8 cellular contexts compared by ENCODE assay signal in genomic region chr5:32537437-32538029, GRCh38. TPM values are rescaled to one million over a fixed set of nuclear protein-coding genes. Genes with fewer than 3 reads are reported as not detected.
DNase-seq lines count a peak whose midpoint lies in the region; ATAC-seq and TF ChIP-seq lines count a peak whose summit lies in the region.
"Not testable (repeated sequence)": the region's sequence is repeated elsewhere in the genome, so short reads cannot be mapped to it uniquely, and the experiment has no call there.

No MANE protein-coding gene starts in this region.

- H3K4me1 Mint-ChIP-seq in activated T-helper 2 cell treated with anti-CD3 and anti-CD28 coated beads, Interferon-gamma antibody, Interleukin-2, Interleukin-4, amounts not matched to agents 10 μg/mL and 5 μg/mL and 100 μg/mL, durations not matched to agents 14 hours and 24 hours and 36 hours (ENCODE audit: low read depth), result peaks cover 77% of the 10 kb centered on the region
- H3K4me1 Mint-ChIP-seq in stimulated activated naive B cell treated with anti-CD40 and anti-IgM and Interleukin-4, amounts not matched to agents 10 μg/mL and 1 μg/mL and 100 μg/mL, for 72 hours, result peaks cover 50 to 74% of the 10 kb centered on the region in 2 donors

- not testable (repeated sequence) for H3K27me3 ChIP-seq in Panc1 (ENCODE audit: control insufficient read depth, insufficient read depth, low read length)

- not testable (repeated sequence) for TF ChIP-seq CTCF in Panc1 (IDR thresholded peaks at IDR 0.05); fibroblast of pulmonary artery (IDR thresholded peaks at IDR 0.05; ENCODE audit: low read length, missing control alignments)

- H3K36me3 Mint-ChIP-seq in activated T-helper 2 cell treated with anti-CD3 and anti-CD28 coated beads, Interferon-gamma antibody, Interleukin-2, Interleukin-4, amounts not matched to agents 10 μg/mL and 5 μg/mL and 100 μg/mL, durations not matched to agents 14 hours and 24 hours and 36 hours (ENCODE audit: low read depth), result peaks cover 33% of the 10 kb centered on the region
- H3K36me3 Mint-ChIP-seq in stimulated activated naive B cell treated with anti-CD40 and anti-IgM and Interleukin-4, amounts not matched to agents 10 μg/mL and 1 μg/mL and 100 μg/mL, for 72 hours, result not testable (repeated sequence)

- H3K27me3 Mint-ChIP-seq in activated T-helper 2 cell treated with anti-CD3 and anti-CD28 coated beads, Interferon-gamma antibody, Interleukin-2, Interleukin-4, amounts not matched to agents 10 μg/mL and 5 μg/mL and 100 μg/mL, durations not matched to agents 14 hours and 24 hours and 36 hours (ENCODE audit: low read depth); stimulated activated naive B cell treated with anti-CD40 and anti-IgM and Interleukin-4, amounts not matched to agents 10 μg/mL and 1 μg/mL and 100 μg/mL, for 72 hours: not testable (repeated sequence)

- DNase-seq in DMS153 treated with DMSO at 0.1 percent for 48 hours (lab: John Stamatoyannopoulos, UW; ENCODE audit: unreplicated experiment) (peak; percentile 5), HT-29 (ENCODE audit: low spot score) (peak; percentile 5), Panc1 (ENCODE audit: low read depth, low spot score) (peak; percentile 42), fibroblast of pulmonary artery (ENCODE audit: low read depth) (peak; percentile 80)
- DNase-seq in activated T-helper 2 cell treated with anti-CD3 and anti-CD28 coated beads, Interferon-gamma antibody, Interleukin-2, Interleukin-4, amounts not matched to agents 10 μg/mL and 5 μg/mL and 100 μg/mL, durations not matched to agents 14 hours and 24 hours and 36 hours (ENCODE audit: low spot score), result peak; percentile 17
- not testable (repeated sequence) for DNase-seq in stimulated activated naive B cell treated with anti-CD40 and anti-IgM and Interleukin-4, amounts not matched to agents 10 μg/mL and 1 μg/mL and 100 μg/mL, for 72 hours

- in situ Hi-C loops in Panc1 (cut with HindIII; ENCODE audit: low pct_unique_long_range_greater_than_20kb, low sequenced_read_pairs), result not testable (repeated sequence)

- H3K27ac ChIP-seq in Panc1 (ENCODE audit: low read length), result not testable (repeated sequence)

- ATAC-seq in GM19395 (IDR thresholded peaks at IDR 0.05; ENCODE audit: unreplicated experiment), result peak; percentile 31
- ATAC-seq in HG02763 (IDR thresholded peaks at IDR 0.05; ENCODE audit: unreplicated experiment), result peak; percentile 13
- ATAC-seq in Panc1, result peak; percentile 63
- ATAC-seq in stimulated activated naive B cell treated with anti-CD40 and anti-IgM and Interleukin-4, amounts not matched to agents 10 μg/mL and 1 μg/mL and 100 μg/mL, for 72 hours (replicated peaks), result peak; percentile 0 to 26

- H3K27ac Mint-ChIP-seq in activated T-helper 2 cell treated with anti-CD3 and anti-CD28 coated beads, Interferon-gamma antibody, Interleukin-2, Interleukin-4, amounts not matched to agents 10 μg/mL and 5 μg/mL and 100 μg/mL, durations not matched to agents 14 hours and 24 hours and 36 hours, result peak overlapping the region; percentile 82
- peak overlapping the region; percentile 86 for H3K27ac Mint-ChIP-seq in stimulated activated naive B cell treated with anti-CD40 and anti-IgM and Interleukin-4, amounts not matched to agents 10 μg/mL and 1 μg/mL and 100 μg/mL, for 72 hours

- BruUV-seq in Panc1 (replicated peaks; lab: Mats Ljungman, UMichigan), result not testable (repeated sequence)

- not testable (repeated sequence) for H3K4me1 ChIP-seq in Panc1 (ENCODE audit: control insufficient read depth, insufficient read depth, low read length)

- not testable (repeated sequence) for H3K9me3 Mint-ChIP-seq in activated T-helper 2 cell treated with anti-CD3 and anti-CD28 coated beads, Interferon-gamma antibody, Interleukin-2, Interleukin-4, amounts not matched to agents 10 μg/mL and 5 μg/mL and 100 μg/mL, durations not matched to agents 14 hours and 24 hours and 36 hours; stimulated activated naive B cell treated with anti-CD40 and anti-IgM and Interleukin-4, amounts not matched to agents 10 μg/mL and 1 μg/mL and 100 μg/mL, for 72 hours

- not testable (repeated sequence) for H3K36me3 ChIP-seq in Panc1 (ENCODE audit: control insufficient read depth, insufficient read depth, low read length)

- CTCF ChIA-PET in Panc1 (lab: Charles Lee), result not testable (repeated sequence)

- not testable (repeated sequence) for H3K4me3 Mint-ChIP-seq in activated T-helper 2 cell treated with anti-CD3 and anti-CD28 coated beads, Interferon-gamma antibody, Interleukin-2, Interleukin-4, amounts not matched to agents 10 μg/mL and 5 μg/mL and 100 μg/mL, durations not matched to agents 14 hours and 24 hours and 36 hours (ENCODE audit: low read depth); stimulated activated naive B cell treated with anti-CD40 and anti-IgM and Interleukin-4, amounts not matched to agents 10 μg/mL and 1 μg/mL and 100 μg/mL, for 72 hours

- not testable (repeated sequence) for H3K4me3 ChIP-seq in Panc1 (ENCODE audit: low read depth in 2 of 2, low read length in 2 of 2); fibroblast of pulmonary artery (replicated peaks; ENCODE audit: low read depth, low read length)

- POLR2A ChIA-PET in Panc1 (lab: Charles Lee), result not testable (repeated sequence)

- H3K9me3 ChIP-seq in Panc1 (ENCODE audit: control insufficient read depth, insufficient read depth, low read depth, low read length), result not testable (repeated sequence)

- intact Hi-C loops in Panc1 (cut with micrococcal nuclease; ENCODE audit: unreplicated experiment), result not testable (repeated sequence)
- intact Hi-C loops in activated T-helper 2 cell treated with anti-CD3 and anti-CD28 coated beads, Interferon-gamma antibody, Interleukin-2, Interleukin-4, amounts not matched to agents 10 μg/mL and 5 μg/mL and 100 μg/mL, durations not matched to agents 14 hours and 24 hours and 36 hours (cut with micrococcal nuclease), result loop anchor here (1.0 to 10.0 kb wide), 2 partner anchors 49 to 363 kb away; partner anchors contain the start of gene GOLPH3

RNA-seq across cellular contexts. Expression of gene SUB1, which starts 47.8 kb away (rescaled TPM):
- 75.2 and 102 TPM in 2 replicates for total RNA-seq in HT-29 (2014; rRNA removed; shearing (Covaris generic))
- total RNA-seq in Panc1 (2021; ENCODE audit: unreplicated experiment), result 204 TPM
- 85.8 TPM for polyA plus RNA-seq in Panc1 (2012; ENCODE audit: insufficient read length)
- 380 and 404 TPM in 2 replicates for total RNA-seq in activated T-helper 2 cell treated with anti-CD3 and anti-CD28 coated beads, Interferon-gamma antibody, Interleukin-2, Interleukin-4, amounts not matched to agents 10 μg/mL and 5 μg/mL and 100 μg/mL, durations not matched to agents 14 hours and 24 hours and 36 hours

Comparison
In these comparisons a context has a peak if more than half of its experiments do, and no peak if none do; other contexts are left out.
1. ATAC-seq: peak in every context shown above with its lines; median percentile 63 in Panc1; 31 in GM19395; 13 in HG02763; 13 in stimulated activated naive B cell treated with anti-CD40 and anti-IgM and Interleukin-4, amounts not matched to agents 10 μg/mL and 1 μg/mL and 100 μg/mL, for 72 hours.